ENCODE assay signal across 8 cellular contexts in genomic region chr15:85346462-85347084, GRCh38. TPM values are rescaled to one million over a fixed set of nuclear protein-coding genes. Genes with fewer than 3 reads are reported as not detected.
DNase-seq lines count a peak whose midpoint lies in the region; ATAC-seq, FAIRE-seq and TF ChIP-seq lines count a peak whose summit lies in the region.
"Not testable (repeated sequence)": the region's sequence is repeated elsewhere in the genome, so short reads cannot be mapped to it uniquely, and the experiment has no call there.

No MANE protein-coding gene starts in this region.

- BruUV-seq in HepG2 (replicated peaks; lab: Mats Ljungman, UMichigan), result not testable (repeated sequence)

- H3K36me3 Mint-ChIP-seq in stimulated activated effector memory CD8-positive, alpha-beta T cell treated with anti-CD3 and anti-CD28 coated beads, Interleukin-12 subunit alpha, Interleukin-12 subunit beta, amount 100 ng/mL, for 72 hours, result not testable (repeated sequence)

- not testable (repeated sequence) for FAIRE-seq in A549 (lab: Jason Lieb, UNC); HepG2 (lab: Jason Lieb, UNC)

- peak overlapping the region; percentile 70 for H3K4me2 ChIP-seq in A549
- not testable (repeated sequence) for H3K4me2 ChIP-seq in HepG2 (ENCODE audit: low read depth, low read length)

- DNase-seq in A549 (ENCODE audit: low read depth in 1 of 2, low spot score in 1 of 2), result peak in 1 of 2 experiments; percentile 61
- peak; percentile 23 for DNase-seq in NCI-H2196 (lab: John Stamatoyannopoulos, UW; ENCODE audit: unreplicated experiment)
- peak; percentile 40 for DNase-seq in SK-MEL-5 (ENCODE audit: low read depth, low spot score)
- DNase-seq in body of pancreas, result peak; percentile 18 to 55 (median 34)
- DNase-seq in cardiac muscle cell (ENCODE audit: low read depth in 1 of 2, low spot score in 1 of 2), result peak in 1 of 2 donors; percentile 50
- peak; percentile 69 for DNase-seq in HepG2 (ENCODE audit: low spot score)
- DNase-seq in stimulated activated effector memory CD8-positive, alpha-beta T cell treated with anti-CD3 and anti-CD28 coated beads, Interleukin-12 subunit alpha, Interleukin-12 subunit beta, amount 100 ng/mL, for 72 hours (ENCODE audit: low spot score in 2 of 2), result not testable (repeated sequence)

- CTCF ChIA-PET in A549 (lab: Yijun Ruan, JAX), result interaction anchor here (0.6 to 1.9 kb wide), 6 partner anchors 10 to 307 kb away, joined by 3 to 7 read pairs (median 3); no protein-coding TSS in a partner anchor
- CTCF ChIA-PET in HepG2 (lab: Yijun Ruan, JAX; ENCODE audit: low intra/inter-chr PET ratio, low total read pairs), result not testable (repeated sequence)

- H3K79me2 ChIP-seq in HepG2 (ENCODE audit: insufficient read depth, low read length), result not testable (repeated sequence)

- ATAC-seq in A549 (peak; percentile 9 to 18; a peak in 3 of 6 replicates), HG02610 (IDR thresholded peaks at IDR 0.05; ENCODE audit: unreplicated experiment) (peak; percentile 55), body of pancreas (peak; percentile 85), HepG2 (peak; percentile 51)
- peak; percentile 62 for ATAC-seq in stimulated activated effector memory CD8-positive, alpha-beta T cell treated with anti-CD3 and anti-CD28 coated beads, Interleukin-12 subunit alpha, Interleukin-12 subunit beta, amount 100 ng/mL, for 72 hours

- not testable (repeated sequence) for H3K9me3 ChIP-seq in A549; body of pancreas; cardiac muscle cell (ENCODE audit: low read depth); HepG2 (ENCODE audit: low read length)

- H3K27me3 ChIP-seq in body of pancreas; cardiac muscle cell; HepG2 (ENCODE audit: control insufficient read depth in 1 of 2, insufficient read depth in 2 of 2, low read length in 2 of 2): not testable (repeated sequence)

- H3K4me3 Mint-ChIP-seq in stimulated activated effector memory CD8-positive, alpha-beta T cell treated with anti-CD3 and anti-CD28 coated beads, Interleukin-12 subunit alpha, Interleukin-12 subunit beta, amount 100 ng/mL, for 72 hours, result not testable (repeated sequence)

- not testable (repeated sequence) for H3K9me3 Mint-ChIP-seq in stimulated activated effector memory CD8-positive, alpha-beta T cell treated with anti-CD3 and anti-CD28 coated beads, Interleukin-12 subunit alpha, Interleukin-12 subunit beta, amount 100 ng/mL, for 72 hours

- not testable (repeated sequence) for TF ChIP-seq RAD21 in A549 (conservative IDR thresholded peaks at IDR 0.05 in 1 of 2, IDR thresholded peaks at IDR 0.05 in 1 of 2); HepG2 (CRISPR knock-in tag; IDR thresholded peaks at IDR 0.05)

- H3K36me3 ChIP-seq in body of pancreas (replicated peaks in 1 of 2; ENCODE audit: insufficient read depth in 1 of 2, low read depth in 2 of 2); cardiac muscle cell; HepG2 (replicated peaks in 1 of 2; ENCODE audit: control insufficient read depth in 1 of 2, insufficient read depth in 2 of 2, low read length in 2 of 2): not testable (repeated sequence)

- H3K4me1 ChIP-seq in A549, result peaks cover 57% of the 10 kb centered on the region
- H3K4me1 ChIP-seq in body of pancreas, result peaks cover 17% of the 10 kb centered on the region
- H3K4me1 ChIP-seq in cardiac muscle cell (ENCODE audit: low read depth), result peaks cover 30% of the 10 kb centered on the region
- peaks cover 58% of the 10 kb centered on the region for H3K4me1 ChIP-seq in HepG2 (ENCODE audit: insufficient read depth, low read length)

- H3K27ac Mint-ChIP-seq in stimulated activated effector memory CD8-positive, alpha-beta T cell treated with anti-CD3 and anti-CD28 coated beads, Interleukin-12 subunit alpha, Interleukin-12 subunit beta, amount 100 ng/mL, for 72 hours, result peak overlapping the region; percentile 52

- POLR2A ChIA-PET in A549 (lab: Yijun Ruan, JAX), result not testable (repeated sequence)
- POLR2A ChIA-PET in HepG2 (lab: Yijun Ruan, JAX), result interaction anchor here (0.9 kb wide), 1 partner anchor 10 kb away, joined by 3 read pairs; no protein-coding TSS in a partner anchor

- peak overlapping the region; percentile 76 to 82 for H3K27ac ChIP-seq in A549
- peak overlapping the region in 2 of 4 donors; percentile 23 to 53 for H3K27ac ChIP-seq in body of pancreas
- peak overlapping the region; percentile 69 for H3K27ac ChIP-seq in cardiac muscle cell
- not testable (repeated sequence) for H3K27ac ChIP-seq in HepG2 (ENCODE audit: extremely low read length, insufficient read depth, low read length)

- not testable (repeated sequence) for H3K4me3 ChIP-seq in A549; body of pancreas; cardiac muscle cell; HepG2 (replicated peaks in 1 of 3; ENCODE audit: insufficient read depth in 1 of 3, low read depth in 2 of 3, low read length in 3 of 3)

- WGBS in A549 (ENCODE audit: missing lambda C conversion rate), result 90% methylated on average over 1 of the region's 1 CpG
- 94 to 100% methylated on average over 1 of the region's 1 CpG for whole genome bisulfite sequencing in body of pancreas, 2 donors
- 82% methylated on average over 1 of the region's 1 CpG for WGBS in HepG2 (ENCODE audit: low lambda C conversion rate)

- in situ Hi-C loops in SK-MEL-5 (cut with HindIII; ENCODE audit: low pct_unique_long_range_greater_than_20kb, low sequenced_read_pairs); HepG2 (cut with HindIII; ENCODE audit: extremely low pct_ligation_motif_present, low pct_unique_long_range_greater_than_20kb): not testable (repeated sequence)

- TF ChIP-seq POLR2A in A549 (IDR thresholded peaks at IDR 0.05; ENCODE audit: low read length); body of pancreas (IDR thresholded peaks at IDR 0.05); HepG2 (IDR thresholded peaks at IDR 0.05; ENCODE audit: insufficient read depth in 1 of 2, low read depth in 2 of 2, low read length in 2 of 2): not testable (repeated sequence)

- not testable (repeated sequence) for H2AFZ ChIP-seq in HepG2 (ENCODE audit: low read length)

- H3K4me1 Mint-ChIP-seq in stimulated activated effector memory CD8-positive, alpha-beta T cell treated with anti-CD3 and anti-CD28 coated beads, Interleukin-12 subunit alpha, Interleukin-12 subunit beta, amount 100 ng/mL, for 72 hours, result peaks cover 13% of the 10 kb centered on the region

- not testable (repeated sequence) for H4K20me1 ChIP-seq in HepG2 (ENCODE audit: insufficient read depth, low read length)

- peak in 1 of 2 experiments; percentile 47; a peak in 2 of 5 replicates for TF ChIP-seq EP300 in A549 (IDR thresholded peaks at IDR 0.05)
- TF ChIP-seq EP300 in HepG2 (IDR thresholded peaks at IDR 0.05; ENCODE audit: low read depth in 2 of 2, low read length in 2 of 2), result 0 out of 4 replicates have a peak, but pooled peaks of 1 of the 2 experiments have one; percentile 9
- not testable (repeated sequence) for TF ChIP-seq EP300 in HepG2 (CRISPR knock-in tag; IDR thresholded peaks at IDR 0.05; ENCODE audit: borderline replicate concordance)

- not testable (repeated sequence) for TF ChIP-seq CTCF in A549 (IDR thresholded peaks at IDR 0.05); cardiac muscle cell (IDR thresholded peaks at IDR 0.05; ENCODE audit: low read depth, low read length); HepG2 (CRISPR knock-in tag; IDR thresholded peaks at IDR 0.05)
- peak in 1 of 7 experiments; percentile 24 for TF ChIP-seq CTCF in body of pancreas (IDR thresholded peaks at IDR 0.05)

- not testable (repeated sequence) for H3K9ac ChIP-seq in HepG2 (ENCODE audit: insufficient read depth, low read depth, low read length)

- intact Hi-C loops in body of pancreas (cut with DNase I); HepG2 (cut with micrococcal nuclease; ENCODE audit: unreplicated experiment): not testable (repeated sequence)

RNA-seq across cellular contexts. Expression of gene AKAP13, which starts 33.8 kb away (rescaled TPM):
- polyA plus RNA-seq in A549 (2011; rRNA removed) (28.8 and 59.7 TPM in 2 replicates), A549 (2017; fragmentation: RNase III; extraction: RNeasy Plus Mini Kit Qiagen cat#74134 plus additional on column Dnase treatment) (19.9 to 21.5 TPM (median 20.4 TPM) in 3 replicates), cardiac muscle cell (53.1 and 86.9 TPM in 2 replicates), HepG2 (2011; rRNA removed) (6.7 and 8.9 TPM in 2 replicates)
- polyA plus RNA-seq in A549 (2012; cell fraction: cytosol; rRNA removed), result 11.0 and 12.3 TPM in 2 replicates
- polyA plus RNA-seq in A549 (2012; cell fraction: nucleus; rRNA removed), result 75.3 and 75.7 TPM in 2 replicates
- polyA minus RNA-seq in A549 (2011; rRNA and poly(A)+ RNA removed), result 168 and 171 TPM in 2 replicates
- total RNA-seq in SK-MEL-5 (2014; rRNA removed; shearing (Covaris generic)), result 36.0 and 49.1 TPM in 2 replicates
- polyA plus RNA-seq in SK-MEL-5 (2015; cell fraction: cytosol; rRNA removed), result 21.3 and 34.1 TPM in 2 replicates
- polyA plus RNA-seq in SK-MEL-5 (2015; cell fraction: nucleus; rRNA removed), result 29.1 and 46.0 TPM in 2 replicates
- total RNA-seq in body of pancreas (100 to 1,000 TPM; 102 to 160 TPM), cardiac muscle cell (72.5 and 108 TPM in 2 replicates), HepG2 (2016; rRNA removed; fragmentation: Illumina TruSeq; extraction: Trizol) (27.1 and 30.8 TPM in 2 replicates)
- 7.8 TPM in 2 replicates for total RNA-seq in HepG2 (2016; cell fraction: cytosol; rRNA removed; fragmentation: Illumina TruSeq; extraction: Trizol; ENCODE audit: low read depth)
- 23.2 and 26.6 TPM in 2 replicates for total RNA-seq in HepG2 (2016; cell fraction: insoluble cytoplasmic fraction; rRNA removed; fragmentation: Illumina TruSeq; extraction: Trizol)
- total RNA-seq in HepG2 (2016; cell fraction: membrane; rRNA removed; fragmentation: Illumina TruSeq; extraction: Trizol), result 5.6 and 6.2 TPM in 2 replicates
- 42.6 and 50.0 TPM in 2 replicates for total RNA-seq in HepG2 (2016; cell fraction: nucleus; rRNA removed; fragmentation: Illumina TruSeq; extraction: Trizol)
- polyA plus RNA-seq in HepG2 (2011; cell fraction: cytosol; rRNA removed), result 3.2 and 4.7 TPM in 2 replicates
- 21.9 and 22.5 TPM in 2 replicates for polyA plus RNA-seq in HepG2 (2011; cell fraction: nucleus; rRNA removed)
- polyA plus RNA-seq in HepG2 (2012), result 9.2 and 10.1 TPM in 2 replicates
- 0.60 and 0.94 TPM in 2 replicates for polyA plus RNA-seq in HepG2 (2016; cell fraction: cytosol; fragmentation: Illumina TruSeq; extraction: Trizol; ENCODE audit: low read depth)
- 9.5 and 10.5 TPM in 2 replicates for polyA plus RNA-seq in HepG2 (2016; cell fraction: insoluble cytoplasmic fraction; fragmentation: Illumina TruSeq; extraction: Trizol; ENCODE audit: low read depth)
- polyA plus RNA-seq in HepG2 (2016; cell fraction: membrane; fragmentation: Illumina TruSeq; extraction: Trizol; ENCODE audit: low read depth), result 1.3 and 1.5 TPM in 2 replicates
- 18.4 and 20.2 TPM in 2 replicates for polyA plus RNA-seq in HepG2 (2016; cell fraction: nucleus; fragmentation: Illumina TruSeq; extraction: Trizol; ENCODE audit: insufficient read depth, low read depth)
- 33.6 and 122 TPM in 2 replicates for polyA minus RNA-seq in HepG2 (2011; rRNA and poly(A)+ RNA removed; ENCODE audit: low replicate concordance)
- 15.6 and 26.8 TPM in 2 replicates for polyA minus RNA-seq in HepG2 (2011; cell fraction: cytosol; rRNA and poly(A)+ RNA removed)
- 96.2 and 112 TPM in 2 replicates for polyA minus RNA-seq in HepG2 (2011; cell fraction: nucleus; rRNA and poly(A)+ RNA removed)

Comparison
In these comparisons a context has a peak if more than half of its experiments do, and no peak if none do; other contexts are left out.
1. ATAC-seq: peak in every context shown above with its lines; median percentile 85 in body of pancreas; 62 in stimulated activated effector memory CD8-positive, alpha-beta T cell treated with anti-CD3 and anti-CD28 coated beads, Interleukin-12 subunit alpha, Interleukin-12 subunit beta, amount 100 ng/mL, for 72 hours; 55 in HG02610; 51 in HepG2; 14 in A549.